In the genomic region with DNA sequence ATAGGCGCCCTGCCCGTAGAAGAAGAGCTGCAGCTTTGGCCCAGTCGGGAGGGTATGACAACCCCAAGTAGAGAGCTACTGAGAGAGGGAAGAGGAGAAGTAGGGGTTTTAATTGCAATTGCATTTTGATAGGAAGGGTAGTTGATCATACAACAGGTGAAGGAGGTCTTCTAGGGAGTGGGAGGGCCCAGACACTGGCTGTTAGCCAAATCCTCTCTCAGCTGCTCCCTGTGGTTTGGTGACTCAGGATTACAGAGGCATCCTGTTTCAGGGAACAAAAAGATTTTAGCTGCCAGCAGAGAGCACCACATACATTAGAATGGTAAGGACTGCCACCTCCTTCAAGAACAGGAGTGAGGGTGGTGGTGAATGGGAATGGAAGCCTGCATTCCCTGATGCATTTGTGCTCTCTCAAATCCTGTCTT, we compare ENCODE assay signal across 8 cellular contexts.
A peak's percentile ranks its signal among the peaks of the same experiment; 100 is the strongest.
DNase-seq lines count a peak whose midpoint lies in the region; ATAC-seq, FAIRE-seq and TF ChIP-seq lines count a peak whose summit lies in the region.

No MANE protein-coding gene starts in this region.

- TF ChIP-seq CTCF in WTC11 (IDR thresholded peaks at IDR 0.05) (no peak), gastroesophageal sphincter (IDR thresholded peaks at IDR 0.05) (peak in 3 of 4 experiments; percentile 42 to 60 (median 49)), pancreas (IDR thresholded peaks at IDR 0.05) (peak in 2 of 4 donors; percentile 9 to 10), GM10248 (IDR thresholded peaks at IDR 0.05; ENCODE audit: control extremely low read depth, extremely low read depth, low read depth, missing control alignments) (no peak)

- peak; percentile 68 for DNase-seq in activated naive CD4-positive, alpha-beta T cell treated with anti-CD3 and anti-CD28 coated beads for 36 hours
- no peak for DNase-seq in activated naive CD4-positive, alpha-beta T cell treated with Interleukin-2 at 50 U/mL for 16 hours
- DNase-seq in NCI-H2107 (lab: John Stamatoyannopoulos, UW) (peak; percentile 55), WTC11 (ENCODE audit: low spot score) (peak; percentile 63), pancreas (peak in 5 of 6 donors; percentile 31 to 63 (median 55)), GM10248 (ENCODE audit: extremely low spot score) (no peak)

- H3K4me1 ChIP-seq in gastroesophageal sphincter (peaks cover 6 to 33% (median 16%) of the 10 kb centered on the region in 3 donors), pancreas (peaks cover 0 to 6% (median 0%) of the 10 kb centered on the region in 3 donors)

- FAIRE-seq in pancreas (lab: Jason Lieb, UNC), result no peak

- ATAC-seq in WTC11, result peak; percentile 96
- ATAC-seq in gastroesophageal sphincter, result peak; percentile 70
- ATAC-seq in pancreas, result peak; percentile 83 to 97 (median 94)
- no peak for ATAC-seq in GM18909 (IDR thresholded peaks at IDR 0.05; ENCODE audit: poor library complexity, unreplicated experiment)

- no peak overlapping the region for H3K4me3 Mint-ChIP-seq in activated naive CD4-positive, alpha-beta T cell treated with anti-CD3 and anti-CD28 coated beads for 36 hours
- no peak overlapping the region for H3K4me3 Mint-ChIP-seq in WTC11

- H3K4me1 Mint-ChIP-seq in activated naive CD4-positive, alpha-beta T cell treated with anti-CD3 and anti-CD28 coated beads for 36 hours (ENCODE audit: low read depth), result no peaks in the 10 kb centered on the region
- H3K4me1 Mint-ChIP-seq in WTC11, result peaks cover 43% of the 10 kb centered on the region

- no peaks in the 10 kb centered on the region for H3K36me3 ChIP-seq in gastroesophageal sphincter
- no peaks in the 10 kb centered on the region for H3K36me3 ChIP-seq in pancreas

- no peaks in the 10 kb centered on the region for H3K36me3 Mint-ChIP-seq in activated naive CD4-positive, alpha-beta T cell treated with anti-CD3 and anti-CD28 coated beads for 36 hours (ENCODE audit: low read depth)
- H3K36me3 Mint-ChIP-seq in WTC11, result no peaks in the 10 kb centered on the region

- H3K27ac Mint-ChIP-seq in activated naive CD4-positive, alpha-beta T cell treated with anti-CD3 and anti-CD28 coated beads for 36 hours, result no peak overlapping the region
- peak overlapping the region; percentile 91 for H3K27ac Mint-ChIP-seq in WTC11

- 50% methylated on average over 1 of the region's 3 CpGs; no CpG with 5 or more reads in 1 of the 2 donors for WGBS in gastroesophageal sphincter (ENCODE audit: low coverage in 1 of 2), 2 donors
- WGBS in pancreas, 2 donors, result 93 to 100% methylated on average over 3 of the region's 3 CpGs

- TF ChIP-seq EP300 in gastroesophageal sphincter (IDR thresholded peaks at IDR 0.05), result no peak

- POLR2A ChIA-PET in WTC11 (lab: Charles Lee), result interaction anchor here (1.0 to 2.3 kb wide), 2 partner anchors 41 to 409 kb away, joined by 3 to 24 read pairs; a partner anchor contains a TSS
- POLR2A ChIA-PET in GM10248 (lab: Yijun Ruan, JAX), result no interaction called here

- no peak for TF ChIP-seq POLR2A in gastroesophageal sphincter (IDR thresholded peaks at IDR 0.05)

- H3K27me3 ChIP-seq in gastroesophageal sphincter (no peaks in the 10 kb centered on the region), pancreas (no peaks in the 10 kb centered on the region)

- no peaks in the 10 kb centered on the region for H3K9me3 Mint-ChIP-seq in activated naive CD4-positive, alpha-beta T cell treated with anti-CD3 and anti-CD28 coated beads for 36 hours
- no peaks in the 10 kb centered on the region for H3K9me3 Mint-ChIP-seq in WTC11

- intact Hi-C loops in activated naive CD4-positive, alpha-beta T cell treated with anti-CD3 and anti-CD28 coated beads for 36 hours (cut with micrococcal nuclease), result loop anchor here (1.0 to 10.0 kb wide), 3 partner anchors 255 to 583 kb away; no protein-coding TSS in a partner anchor
- intact Hi-C loops in pancreas (cut with DNase I), result loop anchor here in 1 of 3 donors (5.0 kb wide), 1 partner anchor 405 kb away; no protein-coding TSS in a partner anchor

- H3K9me3 ChIP-seq in gastroesophageal sphincter, result no peaks in the 10 kb centered on the region
- no peaks in the 10 kb centered on the region for H3K9me3 ChIP-seq in pancreas

- H3K27me3 Mint-ChIP-seq in activated naive CD4-positive, alpha-beta T cell treated with anti-CD3 and anti-CD28 coated beads for 36 hours (ENCODE audit: low read depth), result peaks cover 13% of the 10 kb centered on the region
- H3K27me3 Mint-ChIP-seq in WTC11 (ENCODE audit: low read depth), result no peaks in the 10 kb centered on the region

- H3K27ac ChIP-seq in gastroesophageal sphincter, result peak overlapping the region in 3 of 4 donors; percentile 66 to 77 (median 73)
- peak overlapping the region in 1 of 4 donors; percentile 7 for H3K27ac ChIP-seq in pancreas

- CTCF ChIA-PET in activated naive CD4-positive, alpha-beta T cell treated with anti-CD3 and anti-CD28 coated beads for 36 hours (lab: Charles Lee), result interaction anchor here (0.8 to 1.0 kb wide), 2 partner anchors 10 to 42 kb away, joined by 3 to 5 read pairs; no protein-coding TSS in a partner anchor
- CTCF ChIA-PET in WTC11 (lab: Charles Lee) (interaction anchor here (0.6 to 2.1 kb wide), 20 partner anchors 15 to 585 kb away, joined by 3 to 44 read pairs (median 4); a partner anchor contains a TSS), GM10248 (lab: Yijun Ruan, JAX) (interaction anchor here (1.1 to 2.0 kb wide), 4 partner anchors 9 to 407 kb away, joined by 3 to 12 read pairs (median 4); no protein-coding TSS in a partner anchor)

- no peak overlapping the region for H3K4me3 ChIP-seq in gastroesophageal sphincter
- no peak overlapping the region for H3K4me3 ChIP-seq in pancreas

TF ChIP-seq in WTC11, 78 proteins besides CTCF, POLR2A, EP300 and RAD21:
- TF ChIP-seq SP1 (CRISPR knock-in tag; conservative IDR thresholded peaks at IDR 0.05) (0 out of 2 replicates have a peak, but pooled peaks have one; percentile 19), NFYB (CRISPR knock-in tag; conservative IDR thresholded peaks at IDR 0.05; ENCODE audit: low read depth) (no peak), NFATC4 (CRISPR knock-in tag; IDR thresholded peaks at IDR 0.05) (no peak), ZNF121 (CRISPR knock-in tag; IDR thresholded peaks at IDR 0.05) (no peak), PRRX2 (CRISPR knock-in tag; IDR thresholded peaks at IDR 0.05) (no peak)
- TF ChIP-seq, protein P1, sequence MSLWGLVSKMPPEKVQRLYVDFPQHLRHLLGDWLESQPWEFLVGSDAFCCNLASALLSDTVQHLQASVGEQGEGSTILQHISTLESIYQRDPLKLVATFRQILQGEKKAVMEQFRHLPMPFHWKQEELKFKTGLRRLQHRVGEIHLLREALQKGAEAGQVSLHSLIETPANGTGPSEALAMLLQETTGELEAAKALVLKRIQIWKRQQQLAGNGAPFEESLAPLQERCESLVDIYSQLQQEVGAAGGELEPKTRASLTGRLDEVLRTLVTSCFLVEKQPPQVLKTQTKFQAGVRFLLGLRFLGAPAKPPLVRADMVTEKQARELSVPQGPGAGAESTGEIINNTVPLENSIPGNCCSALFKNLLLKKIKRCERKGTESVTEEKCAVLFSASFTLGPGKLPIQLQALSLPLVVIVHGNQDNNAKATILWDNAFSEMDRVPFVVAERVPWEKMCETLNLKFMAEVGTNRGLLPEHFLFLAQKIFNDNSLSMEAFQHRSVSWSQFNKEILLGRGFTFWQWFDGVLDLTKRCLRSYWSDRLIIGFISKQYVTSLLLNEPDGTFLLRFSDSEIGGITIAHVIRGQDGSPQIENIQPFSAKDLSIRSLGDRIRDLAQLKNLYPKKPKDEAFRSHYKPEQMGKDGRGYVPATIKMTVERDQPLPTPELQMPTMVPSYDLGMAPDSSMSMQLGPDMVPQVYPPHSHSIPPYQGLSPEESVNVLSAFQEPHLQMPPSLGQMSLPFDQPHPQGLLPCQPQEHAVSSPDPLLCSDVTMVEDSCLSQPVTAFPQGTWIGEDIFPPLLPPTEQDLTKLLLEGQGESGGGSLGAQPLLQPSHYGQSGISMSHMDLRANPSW (CRISPR knock-in tag; conservative IDR thresholded peaks at IDR 0.05; ENCODE audit: low read depth), result no peak
- TF ChIP-seq, protein P2, sequence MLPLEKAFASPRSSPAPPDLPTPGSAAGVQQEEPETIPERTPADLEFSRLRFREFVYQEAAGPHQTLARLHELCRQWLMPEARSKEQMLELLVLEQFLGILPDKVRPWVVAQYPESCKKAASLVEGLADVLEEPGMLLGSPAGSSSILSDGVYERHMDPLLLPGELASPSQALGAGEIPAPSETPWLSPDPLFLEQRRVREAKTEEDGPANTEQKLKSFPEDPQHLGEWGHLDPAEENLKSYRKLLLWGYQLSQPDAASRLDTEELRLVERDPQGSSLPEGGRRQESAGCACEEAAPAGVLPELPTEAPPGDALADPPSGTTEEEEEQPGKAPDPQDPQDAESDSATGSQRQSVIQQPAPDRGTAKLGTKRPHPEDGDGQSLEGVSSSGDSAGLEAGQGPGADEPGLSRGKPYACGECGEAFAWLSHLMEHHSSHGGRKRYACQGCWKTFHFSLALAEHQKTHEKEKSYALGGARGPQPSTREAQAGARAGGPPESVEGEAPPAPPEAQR (CRISPR knock-in tag; IDR thresholded peaks at IDR 0.05), result no peak

Comparison
In these comparisons a context has a peak if more than half of its experiments do, and no peak if none do; other contexts are left out.
1. DNase-seq: peak in activated naive CD4-positive, alpha-beta T cell treated with anti-CD3 and anti-CD28 coated beads for 36 hours (single experiment), NCI-H2107 (single experiment), WTC11 (single experiment) and pancreas (5 of 6); none in activated naive CD4-positive, alpha-beta T cell treated with Interleukin-2 at 50 U/mL for 16 hours (single experiment) and GM10248 (single experiment).
2. CTCF ChIP-seq: peak in gastroesophageal sphincter (3 of 4); none in WTC11 (single experiment) and GM10248 (single experiment).